ENCODE assay signal across 28 cellular contexts in the genomic region with DNA sequence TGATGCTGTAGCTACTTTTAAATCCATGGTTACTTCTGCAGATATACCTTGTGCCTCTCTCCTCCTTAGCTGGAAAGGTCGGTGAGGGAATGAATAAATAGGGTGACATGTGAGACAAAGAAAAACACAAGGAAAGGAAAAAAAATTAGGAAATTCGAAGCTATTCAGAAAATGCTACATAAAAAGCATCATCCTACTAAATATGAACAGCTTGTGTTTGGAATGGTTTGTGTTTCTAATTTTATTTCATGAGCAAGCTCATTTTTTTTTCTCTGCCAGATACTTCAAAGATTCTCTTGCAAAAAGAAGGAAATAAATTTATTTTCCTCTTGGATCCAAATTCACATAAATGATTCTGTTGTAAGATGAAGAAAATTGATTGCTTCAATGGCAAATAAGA.
A peak's percentile ranks its signal among the peaks of the same experiment; 100 is the strongest.
DNase-seq lines count a peak whose midpoint lies in the region; ATAC-seq, FAIRE-seq and TF ChIP-seq lines count a peak whose summit lies in the region.
"Had no signal": no experiment of that assay in that cellular context is flagged by ENCODE, and none has a peak within 500 bp of the region (broad histone marks: within the 10 kb centered on the region; RNA-seq: fewer than 3 reads in every experiment).

No MANE protein-coding gene starts in this region.

- no peak overlapping the region for H3K27ac Mint-ChIP-seq in immature natural killer cell
- H3K27ac Mint-ChIP-seq: activated CD8-positive, alpha-beta T cell treated with anti-CD3 and anti-CD28 coated beads, Interleukin-2, amount 10 ng/mL, durations not matched to agents 7 days and 5 days; activated naive CD4-positive, alpha-beta T cell treated with anti-CD3 and anti-CD28 coated beads, Interleukin-2, amount 50 U/mL, for 72 hours; activated T-helper 2 cell treated with anti-CD3 and anti-CD28 coated beads, Interferon-gamma antibody, Interleukin-2, Interleukin-4, amounts not matched to agents 10 μg/mL and 5 μg/mL and 100 μg/mL, durations not matched to agents 14 hours and 24 hours and 36 hours; progenitor cell of endocrine pancreas had no signal

- no peak for FAIRE-seq in GM12891 (lab: Jason Lieb, UNC)

- TF ChIP-seq POLR2A in gastrocnemius medialis (IDR thresholded peaks at IDR 0.05) (no peak), GM12891 (IDR thresholded peaks at IDR 0.05; ENCODE audit: low read depth, low read length) (no peak)

- POLR2A ChIA-PET in BJ (lab: Charles Lee): no interaction called here

- peak overlapping the region; percentile 62 for H3K27ac ChIP-seq in angular gyrus (ENCODE audit: low read depth, low read length)
- H3K27ac ChIP-seq in gastrocnemius medialis: peak overlapping the region; percentile 6 to 57 (median 36)
- H3K27ac ChIP-seq: epithelial cell of prostate, foreskin keratinocyte, hepatocyte, HL-60, RWPE1 had no signal

- CTCF ChIA-PET in BJ (lab: Yijun Ruan, JAX): no interaction called here

- H3K9me3 ChIP-seq in gastrocnemius medialis: no peaks in the 10 kb centered on the region

- intact Hi-C loops in gastrocnemius medialis (cut with DNase I; ENCODE audit: low total_unique reads): no loop called here

- peaks cover 30 to 32% of the 10 kb centered on the region in 2 donors for H3K4me1 ChIP-seq in gastrocnemius medialis
- H3K4me1 ChIP-seq: foreskin keratinocyte, upper lobe of left lung had no signal

- DNase-seq in BJ (ENCODE audit: low read depth): peak; percentile 38
- DNase-seq in fibroblast of gingiva (ENCODE audit: low read depth): peak; percentile 51
- DNase-seq in gastrocnemius medialis: no peak
- no peak for DNase-seq in GM12891 (ENCODE audit: insufficient read length, low spot score)
- DNase-seq in middle frontal gyrus (ENCODE audit: extremely low spot score, low spot score): no peak
- no peak for DNase-seq in immature natural killer cell
- DNase-seq in stimulated activated CD4-positive, alpha-beta T cell treated with anti-CD3 and anti-CD28 coated beads, Interleukin-15, amount 100 ng/mL, for 24 hours: no peak
- DNase-seq: activated CD8-positive, alpha-beta T cell treated with anti-CD3 and anti-CD28 coated beads, Interleukin-2, amount 10 ng/mL, durations not matched to agents 7 days and 5 days; Caco-2; DMS79; foreskin keratinocyte; Karpas-422; mesendoderm; NCI-H1417 treated with DMSO at 0.1 percent for 48 hours; NCI-H2107; NCI-H82; stimulated activated CD4-positive, alpha-beta T cell treated with anti-CD3 and anti-CD28 coated beads, Interleukin-2, amount 100 ng/mL, for 24 hours; upper lobe of left lung had no signal

- in situ Hi-C loops in gastrocnemius medialis (cut with MboI; ENCODE audit: low sequenced_read_pairs in 4 of 4): no loop called here

- H3K4me3 ChIP-seq in BJ (ENCODE audit: low read depth, low read length) (no peak overlapping the region; the same call in 1 of the 2 replicates), gastrocnemius medialis (no peak overlapping the region)
- H3K4me3 ChIP-seq: hepatocyte, smooth muscle cell, upper lobe of left lung had no signal

- TF ChIP-seq CTCF in BJ (IDR thresholded peaks at IDR 0.05; ENCODE audit: insufficient read depth, low read depth, low read length): no peak
- TF ChIP-seq CTCF in gastrocnemius medialis (IDR thresholded peaks at IDR 0.05 in 4 of 5, conservative IDR thresholded peaks at IDR 0.05 in 1 of 5): no peak

- H3K4me3 Mint-ChIP-seq in immature natural killer cell: no peak overlapping the region
- H3K4me3 Mint-ChIP-seq: activated CD8-positive, alpha-beta T cell treated with anti-CD3 and anti-CD28 coated beads, Interleukin-2, amount 10 ng/mL, durations not matched to agents 7 days and 5 days had no signal

- H3K36me3 ChIP-seq in BJ (ENCODE audit: control insufficient read depth, insufficient read depth, low read length) (no peaks in the 10 kb centered on the region), gastrocnemius medialis (no peaks in the 10 kb centered on the region)
- H3K36me3 ChIP-seq: upper lobe of left lung had no signal

- no peaks in the 10 kb centered on the region for H3K9me3 Mint-ChIP-seq in immature natural killer cell

- H3K4me1 Mint-ChIP-seq in immature natural killer cell: no peaks in the 10 kb centered on the region

- H3K27me3 ChIP-seq in BJ (ENCODE audit: control insufficient read depth, insufficient read depth, low read length) (no peaks in the 10 kb centered on the region), gastrocnemius medialis (no peaks in the 10 kb centered on the region)
- H3K27me3 ChIP-seq: foreskin keratinocyte, hepatocyte, upper lobe of left lung had no signal

- no peak for ATAC-seq in gastrocnemius medialis
- ATAC-seq: activated CD8-positive, alpha-beta T cell treated with anti-CD3 and anti-CD28 coated beads, Interleukin-2, amount 10 ng/mL, durations not matched to agents 7 days and 5 days; activated naive CD4-positive, alpha-beta T cell treated with anti-CD3 and anti-CD28 coated beads, Interleukin-2, amount 50 U/mL, for 72 hours; foreskin keratinocyte; left lobe of liver had no signal

- H3K27me3 Mint-ChIP-seq in immature natural killer cell (ENCODE audit: low read depth in 3 of 3): peaks cover 0 to 12% (median 2%) of the 10 kb centered on the region in 3 donors
- H3K27me3 Mint-ChIP-seq: progenitor cell of endocrine pancreas had no signal

- no peaks in the 10 kb centered on the region for H3K36me3 Mint-ChIP-seq in immature natural killer cell

TF ChIP-seq in GM12891, 5 proteins besides CTCF, POLR2A, EP300 and RAD21:
- TF ChIP-seq POLR2AphosphoS5 (IDR thresholded peaks at IDR 0.05; ENCODE audit: low read depth, low read length): no peak

Comparison
In these comparisons a context has a peak if more than half of its experiments do, and no peak if none do; other contexts are left out.
1. DNase-seq: peak in BJ (single experiment) and fibroblast of gingiva (single experiment); none in gastrocnemius medialis (0 of 2), GM12891 (single experiment), middle frontal gyrus (single experiment), immature natural killer cell (0 of 3) and stimulated activated CD4-positive, alpha-beta T cell treated with anti-CD3 and anti-CD28 coated beads, Interleukin-15, amount 100 ng/mL, for 24 hours (single experiment).